In the genomic region with DNA sequence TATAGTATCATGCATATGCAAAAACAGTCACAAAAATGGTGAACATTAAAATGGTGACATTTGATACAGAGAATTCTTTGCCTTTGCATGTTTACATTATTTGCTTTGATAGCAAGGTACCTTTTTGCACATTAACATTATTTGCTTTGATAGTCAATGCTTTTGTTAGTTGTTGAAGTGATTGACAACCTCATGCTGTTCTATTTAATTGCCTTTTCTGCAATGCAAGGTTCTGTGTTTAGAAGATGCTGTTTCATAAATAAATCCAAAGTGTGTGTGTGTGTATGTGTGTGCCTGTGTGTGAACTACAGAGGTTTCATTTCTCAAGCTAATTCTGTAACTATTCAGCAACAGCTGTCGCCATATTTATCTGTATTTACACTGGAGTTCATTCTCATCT, we compare ENCODE assay signal across 2 cellular contexts.
TF ChIP-seq lines count a peak whose summit lies in the region.

No MANE protein-coding gene starts in this region.

TF ChIP-seq in HCT116, 20 proteins besides CTCF, POLR2A, EP300 and RAD21:
- TF ChIP-seq SP1 (IDR thresholded peaks at IDR 0.05; ENCODE audit: low read depth), result no peak
- no peak for TF ChIP-seq ZNF274 (IDR thresholded peaks at IDR 0.05; ENCODE audit: low read depth, low read length)
- no peak for TF ChIP-seq FOSL1 (IDR thresholded peaks at IDR 0.05; ENCODE audit: low read depth)
- TF ChIP-seq, protein P1, sequence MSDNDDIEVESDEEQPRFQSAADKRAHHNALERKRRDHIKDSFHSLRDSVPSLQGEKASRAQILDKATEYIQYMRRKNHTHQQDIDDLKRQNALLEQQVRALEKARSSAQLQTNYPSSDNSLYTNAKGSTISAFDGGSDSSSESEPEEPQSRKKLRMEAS (IDR thresholded peaks at IDR 0.05), result no peak
- TF ChIP-seq, protein P2, sequence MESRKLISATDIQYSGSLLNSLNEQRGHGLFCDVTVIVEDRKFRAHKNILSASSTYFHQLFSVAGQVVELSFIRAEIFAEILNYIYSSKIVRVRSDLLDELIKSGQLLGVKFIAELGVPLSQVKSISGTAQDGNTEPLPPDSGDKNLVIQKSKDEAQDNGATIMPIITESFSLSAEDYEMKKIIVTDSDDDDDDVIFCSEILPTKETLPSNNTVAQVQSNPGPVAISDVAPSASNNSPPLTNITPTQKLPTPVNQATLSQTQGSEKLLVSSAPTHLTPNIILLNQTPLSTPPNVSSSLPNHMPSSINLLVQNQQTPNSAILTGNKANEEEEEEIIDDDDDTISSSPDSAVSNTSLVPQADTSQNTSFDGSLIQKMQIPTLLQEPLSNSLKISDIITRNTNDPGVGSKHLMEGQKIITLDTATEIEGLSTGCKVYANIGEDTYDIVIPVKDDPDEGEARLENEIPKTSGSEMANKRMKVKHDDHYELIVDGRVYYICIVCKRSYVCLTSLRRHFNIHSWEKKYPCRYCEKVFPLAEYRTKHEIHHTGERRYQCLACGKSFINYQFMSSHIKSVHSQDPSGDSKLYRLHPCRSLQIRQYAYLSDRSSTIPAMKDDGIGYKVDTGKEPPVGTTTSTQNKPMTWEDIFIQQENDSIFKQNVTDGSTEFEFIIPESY (IDR thresholded peaks at IDR 0.05; ENCODE audit: extremely low read depth, insufficient replicate concordance, low read length), result no peak
- TF ChIP-seq TCF7L2 (IDR thresholded peaks at IDR 0.05; ENCODE audit: borderline replicate concordance, extremely low read depth, insufficient read depth, insufficient read length), result no peak
- no peak for TF ChIP-seq EZH2phosphoT487 (IDR thresholded peaks at IDR 0.05; ENCODE audit: borderline replicate concordance)
- TF ChIP-seq EZH2 (IDR thresholded peaks at IDR 0.05), result no peak
- no peak for TF ChIP-seq CBX3 (IDR thresholded peaks at IDR 0.05; ENCODE audit: low read depth)
- no peak for TF ChIP-seq POLR2AphosphoS5 (IDR thresholded peaks at IDR 0.05; ENCODE audit: low read depth, low read length)
- no peak for TF ChIP-seq EGR1 (IDR thresholded peaks at IDR 0.05; ENCODE audit: low read depth)
- no peak for TF ChIP-seq JUND (IDR thresholded peaks at IDR 0.05)

TF ChIP-seq in H1, 55 proteins besides CTCF, POLR2A, EP300 and RAD21:
- TF ChIP-seq, protein P3, sequence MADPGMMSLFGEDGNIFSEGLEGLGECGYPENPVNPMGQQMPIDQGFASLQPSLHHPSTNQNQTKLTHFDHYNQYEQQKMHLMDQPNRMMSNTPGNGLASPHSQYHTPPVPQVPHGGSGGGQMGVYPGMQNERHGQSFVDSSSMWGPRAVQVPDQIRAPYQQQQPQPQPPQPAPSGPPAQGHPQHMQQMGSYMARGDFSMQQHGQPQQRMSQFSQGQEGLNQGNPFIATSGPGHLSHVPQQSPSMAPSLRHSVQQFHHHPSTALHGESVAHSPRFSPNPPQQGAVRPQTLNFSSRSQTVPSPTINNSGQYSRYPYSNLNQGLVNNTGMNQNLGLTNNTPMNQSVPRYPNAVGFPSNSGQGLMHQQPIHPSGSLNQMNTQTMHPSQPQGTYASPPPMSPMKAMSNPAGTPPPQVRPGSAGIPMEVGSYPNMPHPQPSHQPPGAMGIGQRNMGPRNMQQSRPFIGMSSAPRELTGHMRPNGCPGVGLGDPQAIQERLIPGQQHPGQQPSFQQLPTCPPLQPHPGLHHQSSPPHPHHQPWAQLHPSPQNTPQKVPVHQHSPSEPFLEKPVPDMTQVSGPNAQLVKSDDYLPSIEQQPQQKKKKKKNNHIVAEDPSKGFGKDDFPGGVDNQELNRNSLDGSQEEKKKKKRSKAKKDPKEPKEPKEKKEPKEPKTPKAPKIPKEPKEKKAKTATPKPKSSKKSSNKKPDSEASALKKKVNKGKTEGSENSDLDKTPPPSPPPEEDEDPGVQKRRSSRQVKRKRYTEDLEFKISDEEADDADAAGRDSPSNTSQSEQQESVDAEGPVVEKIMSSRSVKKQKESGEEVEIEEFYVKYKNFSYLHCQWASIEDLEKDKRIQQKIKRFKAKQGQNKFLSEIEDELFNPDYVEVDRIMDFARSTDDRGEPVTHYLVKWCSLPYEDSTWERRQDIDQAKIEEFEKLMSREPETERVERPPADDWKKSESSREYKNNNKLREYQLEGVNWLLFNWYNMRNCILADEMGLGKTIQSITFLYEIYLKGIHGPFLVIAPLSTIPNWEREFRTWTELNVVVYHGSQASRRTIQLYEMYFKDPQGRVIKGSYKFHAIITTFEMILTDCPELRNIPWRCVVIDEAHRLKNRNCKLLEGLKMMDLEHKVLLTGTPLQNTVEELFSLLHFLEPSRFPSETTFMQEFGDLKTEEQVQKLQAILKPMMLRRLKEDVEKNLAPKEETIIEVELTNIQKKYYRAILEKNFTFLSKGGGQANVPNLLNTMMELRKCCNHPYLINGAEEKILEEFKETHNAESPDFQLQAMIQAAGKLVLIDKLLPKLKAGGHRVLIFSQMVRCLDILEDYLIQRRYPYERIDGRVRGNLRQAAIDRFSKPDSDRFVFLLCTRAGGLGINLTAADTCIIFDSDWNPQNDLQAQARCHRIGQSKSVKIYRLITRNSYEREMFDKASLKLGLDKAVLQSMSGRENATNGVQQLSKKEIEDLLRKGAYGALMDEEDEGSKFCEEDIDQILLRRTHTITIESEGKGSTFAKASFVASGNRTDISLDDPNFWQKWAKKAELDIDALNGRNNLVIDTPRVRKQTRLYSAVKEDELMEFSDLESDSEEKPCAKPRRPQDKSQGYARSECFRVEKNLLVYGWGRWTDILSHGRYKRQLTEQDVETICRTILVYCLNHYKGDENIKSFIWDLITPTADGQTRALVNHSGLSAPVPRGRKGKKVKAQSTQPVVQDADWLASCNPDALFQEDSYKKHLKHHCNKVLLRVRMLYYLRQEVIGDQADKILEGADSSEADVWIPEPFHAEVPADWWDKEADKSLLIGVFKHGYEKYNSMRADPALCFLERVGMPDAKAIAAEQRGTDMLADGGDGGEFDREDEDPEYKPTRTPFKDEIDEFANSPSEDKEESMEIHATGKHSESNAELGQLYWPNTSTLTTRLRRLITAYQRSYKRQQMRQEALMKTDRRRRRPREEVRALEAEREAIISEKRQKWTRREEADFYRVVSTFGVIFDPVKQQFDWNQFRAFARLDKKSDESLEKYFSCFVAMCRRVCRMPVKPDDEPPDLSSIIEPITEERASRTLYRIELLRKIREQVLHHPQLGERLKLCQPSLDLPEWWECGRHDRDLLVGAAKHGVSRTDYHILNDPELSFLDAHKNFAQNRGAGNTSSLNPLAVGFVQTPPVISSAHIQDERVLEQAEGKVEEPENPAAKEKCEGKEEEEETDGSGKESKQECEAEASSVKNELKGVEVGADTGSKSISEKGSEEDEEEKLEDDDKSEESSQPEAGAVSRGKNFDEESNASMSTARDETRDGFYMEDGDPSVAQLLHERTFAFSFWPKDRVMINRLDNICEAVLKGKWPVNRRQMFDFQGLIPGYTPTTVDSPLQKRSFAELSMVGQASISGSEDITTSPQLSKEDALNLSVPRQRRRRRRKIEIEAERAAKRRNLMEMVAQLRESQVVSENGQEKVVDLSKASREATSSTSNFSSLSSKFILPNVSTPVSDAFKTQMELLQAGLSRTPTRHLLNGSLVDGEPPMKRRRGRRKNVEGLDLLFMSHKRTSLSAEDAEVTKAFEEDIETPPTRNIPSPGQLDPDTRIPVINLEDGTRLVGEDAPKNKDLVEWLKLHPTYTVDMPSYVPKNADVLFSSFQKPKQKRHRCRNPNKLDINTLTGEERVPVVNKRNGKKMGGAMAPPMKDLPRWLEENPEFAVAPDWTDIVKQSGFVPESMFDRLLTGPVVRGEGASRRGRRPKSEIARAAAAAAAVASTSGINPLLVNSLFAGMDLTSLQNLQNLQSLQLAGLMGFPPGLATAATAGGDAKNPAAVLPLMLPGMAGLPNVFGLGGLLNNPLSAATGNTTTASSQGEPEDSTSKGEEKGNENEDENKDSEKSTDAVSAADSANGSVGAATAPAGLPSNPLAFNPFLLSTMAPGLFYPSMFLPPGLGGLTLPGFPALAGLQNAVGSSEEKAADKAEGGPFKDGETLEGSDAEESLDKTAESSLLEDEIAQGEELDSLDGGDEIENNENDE (IDR thresholded peaks at IDR 0.05; ENCODE audit: insufficient replicate concordance, low read length), result no peak
- TF ChIP-seq SIRT6 (IDR thresholded peaks at IDR 0.05; ENCODE audit: low read length), result no peak
